Comparison of ENCODE assay signal across 26 cellular contexts in the genomic region with DNA sequence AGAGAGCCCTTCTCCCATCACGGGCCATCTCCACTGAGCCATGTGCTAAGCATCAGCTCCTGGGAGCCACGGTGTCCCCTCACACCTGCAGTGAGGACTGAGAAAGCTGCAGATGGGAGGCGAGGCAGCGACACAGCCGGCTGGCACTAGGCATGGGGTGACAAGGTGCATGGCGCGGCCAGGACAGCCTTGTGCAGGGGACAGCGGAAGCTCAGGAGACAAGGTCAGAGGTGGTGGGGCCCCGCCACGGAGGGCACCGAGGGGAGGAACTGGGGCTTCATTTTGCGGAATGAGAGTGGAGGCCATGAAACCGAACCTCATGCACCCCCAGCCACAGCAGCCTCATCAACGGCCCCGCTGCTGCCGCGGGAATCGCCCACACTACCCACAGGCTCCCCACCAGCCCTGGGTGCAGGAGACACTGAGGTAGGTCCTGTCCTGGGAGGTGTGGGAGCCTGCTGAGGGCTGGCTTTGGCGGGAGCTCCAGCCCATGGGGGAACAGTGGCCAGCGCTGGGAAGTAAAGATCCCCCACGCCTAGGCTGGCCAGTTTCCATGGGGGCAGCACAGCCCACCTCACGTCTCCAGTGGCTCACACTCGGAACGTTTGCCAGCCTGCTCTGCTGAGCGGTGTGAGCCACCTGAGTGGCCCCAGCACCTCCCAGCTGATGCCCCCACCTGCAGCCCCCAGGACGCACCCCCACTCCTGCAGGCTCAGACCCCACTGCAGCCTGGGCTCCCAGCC.
DNase-seq lines count a peak whose midpoint lies in the region; ATAC-seq, FAIRE-seq and TF ChIP-seq lines count a peak whose summit lies in the region.
"Had no signal": no experiment of that assay in that cellular context is flagged by ENCODE, and none has a peak within 500 bp of the region (broad histone marks: within the 10 kb centered on the region; RNA-seq: fewer than 3 reads in every experiment).

No MANE protein-coding gene starts in this region.

- H3K18ac ChIP-seq in H1 (ENCODE audit: extremely low read depth, low read length), result peak overlapping the region; percentile 32; the same call in 1 of the 2 replicates
- no peak overlapping the region for H3K18ac ChIP-seq in trophoblast cell (ENCODE audit: low read length)

- FAIRE-seq in H1 (lab: Jason Lieb, UNC), result no peak
- FAIRE-seq: GM12878 had no signal

- no peak for TF ChIP-seq EP300 in SK-N-SH (IDR thresholded peaks at IDR 0.05; ENCODE audit: borderline replicate concordance in 1 of 2, low read depth in 1 of 2, low read length in 1 of 2)
- TF ChIP-seq EP300 in H1 (IDR thresholded peaks at IDR 0.05; ENCODE audit: borderline replicate concordance in 1 of 2, low read depth in 2 of 2, low read length in 2 of 2), result no peak

- H2BK15ac ChIP-seq in H1 (ENCODE audit: low read length), result no peak overlapping the region; the same call in 1 of the 2 replicates

- H3K79me1 ChIP-seq in H1 (ENCODE audit: low read depth, low read length) (no peaks in the 10 kb centered on the region), trophoblast cell (ENCODE audit: low read length) (peaks cover 4% of the 10 kb centered on the region)

- no peak overlapping the region for H4K5ac ChIP-seq in H1 (ENCODE audit: insufficient read length, low read depth, low read length)

- no peaks in the 10 kb centered on the region for H3K36me3 ChIP-seq in SK-N-SH (replicated peaks in 1 of 2; ENCODE audit: control insufficient read depth in 1 of 2, insufficient read depth in 2 of 2, low read length in 1 of 2)
- no peaks in the 10 kb centered on the region for H3K36me3 ChIP-seq in H1 (ENCODE audit: control insufficient read depth in 2 of 4, insufficient read depth in 4 of 4, low read length in 3 of 4)
- no peaks in the 10 kb centered on the region for H3K36me3 ChIP-seq in trophoblast cell (ENCODE audit: control insufficient read depth in 1 of 2, insufficient read depth in 2 of 2, low read length in 2 of 2)
- H3K36me3 ChIP-seq in testis (ENCODE audit: low read depth, missing control alignments), result no peaks in the 10 kb centered on the region
- H3K36me3 ChIP-seq: BLaER1, Peyer's patch, SJSA1 had no signal

- H3K4me1 ChIP-seq in SK-N-SH (ENCODE audit: control insufficient read depth in 1 of 2, insufficient read depth in 2 of 2, low read depth in 1 of 2, low read length in 1 of 2), result peaks cover 5 to 25% of the 10 kb centered on the region in 2 experiments; a peak in 2 of 4 replicates
- H3K4me1 ChIP-seq in H1 (replicated peaks in 1 of 4; ENCODE audit: control insufficient read depth in 3 of 4, insufficient read depth in 4 of 4, low read length in 3 of 4), result peaks cover 0 to 25% (median 18%) of the 10 kb centered on the region in 4 experiments; a peak in 6 of 7 replicates
- H3K4me1 ChIP-seq in trophoblast cell (ENCODE audit: control insufficient read depth in 1 of 2, insufficient read depth in 2 of 2, low read length in 2 of 2), result peaks cover 16 to 23% of the 10 kb centered on the region in 2 experiments
- H3K4me1 ChIP-seq in testis, result no peaks in the 10 kb centered on the region

- no peak overlapping the region for H4K91ac ChIP-seq in H1 (replicated peaks; ENCODE audit: insufficient read length, low read length)
- H4K91ac ChIP-seq in trophoblast cell (ENCODE audit: low read depth, low read length), result no peak overlapping the region

- DNase-seq in SK-N-SH, result peak; percentile 53
- DNase-seq in H1 (ENCODE audit: low read depth in 1 of 2, low spot score in 2 of 2), result no peak
- no peak for DNase-seq in trophoblast cell
- no peak for DNase-seq in SHP77 (lab: John Stamatoyannopoulos, UW)
- DNase-seq in mesenteric fat pad (ENCODE audit: low spot score), result no peak
- no peak for DNase-seq in testis
- DNase-seq: ACHN; CD4-positive, alpha-beta T cell; COR-L47; DMS 273 treated with DMSO at 0.1 percent for 48 hours; DMS79 treated with DMSO at 0.1 percent for 48 hours; GM23248; HCEC 1CT; Kasumi-1; NCI-H1694; NCI-H2081; NCI-H2171; NCI-H345; NCI-H524 had no signal

- no peak overlapping the region for H4K12ac ChIP-seq in trophoblast cell (ENCODE audit: low read depth, low read length)

- no peaks in the 10 kb centered on the region for H3K9me2 ChIP-seq in SK-N-SH

- H3K79me2 ChIP-seq in SK-N-SH (ENCODE audit: insufficient read depth) (no peaks in the 10 kb centered on the region), H1 (ENCODE audit: control insufficient read depth in 1 of 2, insufficient read depth in 2 of 2, low read length in 2 of 2) (no peaks in the 10 kb centered on the region), trophoblast cell (ENCODE audit: control insufficient read depth, insufficient read depth, low read length, poor library complexity) (no peaks in the 10 kb centered on the region)

- no peak for TF ChIP-seq RAD21 in SK-N-SH (IDR thresholded peaks at IDR 0.05; ENCODE audit: low read length)
- no peak for TF ChIP-seq RAD21 in H1 (IDR thresholded peaks at IDR 0.05 in 1 of 2, conservative IDR thresholded peaks at IDR 0.05 in 1 of 2; ENCODE audit: low read depth in 2 of 2, low read length in 2 of 2)

- POLR2A ChIA-PET in SK-N-SH (lab: Yijun Ruan, JAX), result no interaction called here
- POLR2A ChIA-PET in H1 (lab: Charles Lee; ENCODE audit: partially characterized antibody), result no interaction called here

- no peaks in the 10 kb centered on the region for H3F3A ChIP-seq in SK-N-SH (replicated peaks; ENCODE audit: insufficient read depth)

- H3K14ac ChIP-seq in H1 (ENCODE audit: insufficient read length) (no peak overlapping the region), trophoblast cell (ENCODE audit: low read length) (no peak overlapping the region)

- no peak overlapping the region for H3K9ac ChIP-seq in SK-N-SH
- H3K9ac ChIP-seq in H1 (replicated peaks in 1 of 4; ENCODE audit: extremely low read depth in 1 of 4, low read depth in 3 of 4, low read length in 3 of 4), result no peak overlapping the region
- no peak overlapping the region for H3K9ac ChIP-seq in trophoblast cell (ENCODE audit: low read length)
- H3K9ac ChIP-seq: BLaER1, GM23248 had no signal

- H3K4me2 ChIP-seq in SK-N-SH (no peak overlapping the region), H1 (ENCODE audit: insufficient read depth in 1 of 2, low read depth in 2 of 2, low read length in 2 of 2) (no peak overlapping the region), trophoblast cell (ENCODE audit: low read length) (no peak overlapping the region)
- H3K4me2 ChIP-seq: BLaER1 had no signal

- no peak overlapping the region for H2BK20ac ChIP-seq in H1 (ENCODE audit: low read length)

- H2BK12ac ChIP-seq in H1 (ENCODE audit: low read depth, low read length), result peak overlapping the region; percentile 50; the same call in 1 of the 2 replicates
- H2BK12ac ChIP-seq in trophoblast cell (ENCODE audit: low read length), result peak overlapping the region; percentile 19

- H3K27ac ChIP-seq in SK-N-SH (ENCODE audit: low read depth in 2 of 2, low read length in 1 of 2) (no peak overlapping the region), H1 (ENCODE audit: low read depth, low read length) (no peak overlapping the region), trophoblast cell (ENCODE audit: low read depth, low read length) (no peak overlapping the region), testis (no peak overlapping the region)
- H3K27ac ChIP-seq: 22Rv1, BLaER1, GM23248, Peyer's patch, SJSA1 had no signal

- H2AFZ ChIP-seq in SK-N-SH (ENCODE audit: low read depth) (no peak overlapping the region), H1 (ENCODE audit: low read length) (no peak overlapping the region), trophoblast cell (ENCODE audit: insufficient read depth, low read length, poor library complexity) (no peak overlapping the region)
- H2AFZ ChIP-seq: GM23248 had no signal

- ATAC-seq in SK-N-SH treated with all-trans-retinoic acid at 6 μM for 48 hours, result no peak
- ATAC-seq in HG03095 (IDR thresholded peaks at IDR 0.05; ENCODE audit: unreplicated experiment), result no peak
- ATAC-seq: GM12878 had no signal

- intact Hi-C loops in testis (cut with DNase I; ENCODE audit: low total_unique reads), result no loop called here

- CTCF ChIA-PET in SK-N-SH (lab: Yijun Ruan, JAX) (interaction anchor here (0.6 to 5.2 kb wide), 4 partner anchors 36 to 860 kb away, joined by 3 to 27 read pairs (median 4); no protein-coding TSS in a partner anchor), H1 (lab: Charles Lee; ENCODE audit: partially characterized antibody) (interaction anchor here (1.2 kb wide), 1 partner anchor 36 kb away, joined by 3 read pairs; no protein-coding TSS in a partner anchor)

- no peaks in the 10 kb centered on the region for H3K23me2 ChIP-seq in H1 (ENCODE audit: low read depth, low read length)

- H2BK120ac ChIP-seq in H1 (replicated peaks; ENCODE audit: low read depth, low read length) (no peak overlapping the region), trophoblast cell (ENCODE audit: insufficient read depth, low read length, poor library complexity) (no peak overlapping the region)

- H3K9me3 ChIP-seq in SK-N-SH (no peaks in the 10 kb centered on the region), H1 (ENCODE audit: insufficient read depth in 2 of 2, low read depth in 1 of 2, low read length in 1 of 2) (no peaks in the 10 kb centered on the region; a peak in 1 of 4 replicates), trophoblast cell (ENCODE audit: insufficient read depth, low read depth, low read length) (peaks cover 4% of the 10 kb centered on the region), testis (no peaks in the 10 kb centered on the region)
- H3K9me3 ChIP-seq: BLaER1, Peyer's patch, SJSA1 had no signal

- H2BK5ac ChIP-seq in H1 (ENCODE audit: low read depth, low read length), result no peak overlapping the region
- H2BK5ac ChIP-seq in trophoblast cell (ENCODE audit: low read depth, low read length, poor library complexity), result no peak overlapping the region

- H4K20me1 ChIP-seq in SK-N-SH (ENCODE audit: insufficient read depth) (no peaks in the 10 kb centered on the region), H1 (replicated peaks in 1 of 2; ENCODE audit: control insufficient read depth in 1 of 2, insufficient read depth in 2 of 2, low read length in 2 of 2) (no peaks in the 10 kb centered on the region)
- H4K20me1 ChIP-seq: BLaER1 had no signal

- no peak overlapping the region for H3K56ac ChIP-seq in H1 (replicated peaks; ENCODE audit: insufficient read length, low read depth, low read length)

- H3K4ac ChIP-seq in H1 (replicated peaks; ENCODE audit: insufficient read length, low read depth, low read length), result no peak overlapping the region
- no peak overlapping the region for H3K4ac ChIP-seq in trophoblast cell (ENCODE audit: low read depth, low read length)

- H2AK5ac ChIP-seq in H1 (ENCODE audit: low read depth, low read length) (no peak overlapping the region), trophoblast cell (ENCODE audit: low read length) (no peak overlapping the region)

- TF ChIP-seq CTCF in SK-N-SH (IDR thresholded peaks at IDR 0.05), result no peak
- no peak for TF ChIP-seq CTCF in H1 (IDR thresholded peaks at IDR 0.05; ENCODE audit: control extremely low read depth in 1 of 3, insufficient read depth in 1 of 3, low read depth in 1 of 3, low read length in 3 of 3)
- no peak for TF ChIP-seq CTCF in testis (IDR thresholded peaks at IDR 0.05)

- H3K23ac ChIP-seq in H1 (ENCODE audit: insufficient read length) (no peak overlapping the region), trophoblast cell (ENCODE audit: low read length) (no peak overlapping the region)

- 80% methylated on average over 25 of the region's 26 CpGs for WGBS in SK-N-SH (ENCODE audit: low lambda C conversion rate)
- WGBS in H1 (ENCODE audit: extremely low coverage in 1 of 2, insufficient coverage in 1 of 2, insufficient read length in 1 of 2, insufficient replicate concordance in 2 of 2, low coverage in 1 of 2, low lambda C conversion rate in 2 of 2, missing lambda C conversion rate in 1 of 2), 2 experiments, result 91% methylated on average over 23 of the region's 26 CpGs; no CpG with 5 or more reads in 1 of the 2 experiments
- WGBS in trophoblast cell (ENCODE audit: extremely low coverage, insufficient coverage, insufficient read length), result no CpG with 5 or more reads among the region's 26 CpGs
- WGBS in testis, 2 donors, result 84 to 88% methylated on average over 21 to 26 of the region's 26 CpGs

- H3K27me3 ChIP-seq in SK-N-SH (ENCODE audit: insufficient read depth), result no peaks in the 10 kb centered on the region
- peaks cover 0 to 17% (median 7%) of the 10 kb centered on the region in 4 experiments; a peak in 5 of 7 replicates for H3K27me3 ChIP-seq in H1 (replicated peaks in 1 of 4; ENCODE audit: control insufficient read depth in 3 of 4, extremely low read depth in 1 of 4, insufficient read depth in 3 of 4, low read length in 3 of 4)
- H3K27me3 ChIP-seq in trophoblast cell (ENCODE audit: insufficient read depth, low read length), result no peaks in the 10 kb centered on the region
- no peaks in the 10 kb centered on the region for H3K27me3 ChIP-seq in testis
- H3K27me3 ChIP-seq: BLaER1, Peyer's patch had no signal

- H4K8ac ChIP-seq in H1 (ENCODE audit: extremely low read depth, insufficient read depth, low read length) (no peak overlapping the region; the same call in 1 of the 2 replicates), trophoblast cell (ENCODE audit: low read depth, low read length) (no peak overlapping the region)

- TF ChIP-seq POLR2A in H1 (IDR thresholded peaks at IDR 0.05; ENCODE audit: control extremely low read depth in 1 of 2, low read depth in 2 of 2, low read length in 2 of 2) (no peak), testis (IDR thresholded peaks at IDR 0.05) (no peak)

- H3K4me3 ChIP-seq in SK-N-SH (ENCODE audit: low read depth in 2 of 2, low read length in 1 of 2) (no peak overlapping the region), H1 (ENCODE audit: extremely low read depth in 1 of 4, insufficient read depth in 2 of 4, low read depth in 3 of 4, low read length in 4 of 4) (no peak overlapping the region), trophoblast cell (ENCODE audit: low read depth, low read length) (peak overlapping the region; percentile 33), testis (no peak overlapping the region)
- H3K4me3 ChIP-seq: BLaER1, GM12878, GM23248, Peyer's patch, SJSA1 had no signal
